12 cellular contexts compared by ENCODE assay signal in the genomic region with DNA sequence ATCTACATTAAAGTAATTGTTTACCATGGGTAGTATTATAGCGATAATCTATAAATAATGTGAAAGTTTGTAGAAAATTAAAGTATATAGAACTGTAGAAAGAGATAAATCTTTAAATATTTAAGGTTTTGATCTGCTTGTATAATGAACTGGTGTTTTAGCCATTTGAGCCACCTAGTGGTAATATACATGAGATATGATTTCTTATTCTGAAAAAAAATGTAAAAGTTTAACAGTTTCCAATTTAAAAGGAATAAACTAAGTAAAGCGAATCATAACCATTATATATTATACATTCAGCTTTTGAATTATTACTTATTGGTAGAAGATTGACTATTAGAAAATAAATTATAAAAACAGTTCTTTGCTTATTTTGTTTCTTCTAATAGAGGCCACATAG.
DNase-seq lines count a peak whose midpoint lies in the region; ATAC-seq and TF ChIP-seq lines count a peak whose summit lies in the region.
"Had no signal": no experiment of that assay in that cellular context is flagged by ENCODE, and none has a peak within 500 bp of the region (broad histone marks: within the 10 kb centered on the region; RNA-seq: fewer than 3 reads in every experiment).

No MANE protein-coding gene starts in this region.

- POLR2A ChIA-PET in A673 (lab: Charles Lee; ENCODE audit: low non-redundant PET) = no interaction called here

- DNase-seq in A673 (ENCODE audit: low spot score) (no peak), GM06990 (ENCODE audit: extremely low read depth, insufficient read length) (no peak), SW480 (ENCODE audit: low spot score) (peak; percentile 16), foreskin fibroblast (peak in 1 of 2 donors; percentile 14), NCI-H2081 treated with DMSO at 0.1 percent for 48 hours (lab: John Stamatoyannopoulos, UW) (no peak)
- no peak for DNase-seq in stimulated activated CD4-positive, alpha-beta T cell treated with anti-CD3 and anti-CD28 coated beads, Interleukin-15, amount 100 ng/mL, for 24 hours
- no peak for DNase-seq in activated CD4-positive, CD25-positive, alpha-beta regulatory T cell treated with anti-CD3 and anti-CD28 coated beads, Interleukin-2, amount 50 U/mL, for 72 hours
- DNase-seq: GF-D8, NCI-H524 had no signal

- no peaks in the 10 kb centered on the region for H3K9me3 ChIP-seq in A673 (ENCODE audit: low read depth, low read length, poor library complexity, severe bottlenecking)

- no peaks in the 10 kb centered on the region for H3K4me1 ChIP-seq in A673 (ENCODE audit: insufficient read depth, low read length, poor library complexity, severe bottlenecking)

- H3K4me3 ChIP-seq in A673 (ENCODE audit: low read depth, low read length, poor library complexity, severe bottlenecking) (no peak overlapping the region), GM06990 (replicated peaks; ENCODE audit: low read depth, low read length) (no peak overlapping the region), foreskin fibroblast (ENCODE audit: low read depth in 1 of 2, low read length in 2 of 2) (no peak overlapping the region)

- H3K36me3 ChIP-seq in A673 (ENCODE audit: insufficient read depth, low read length, poor library complexity, severe bottlenecking) (no peaks in the 10 kb centered on the region), GM06990 (ENCODE audit: control insufficient read depth, insufficient read depth, low read length) (no peaks in the 10 kb centered on the region)

- intact Hi-C loops in A673 (cut with micrococcal nuclease; ENCODE audit: unreplicated experiment) = loop anchor here (2.0 kb wide), 1 partner anchor 371 kb away; no protein-coding TSS in a partner anchor

- BruUV-seq in A673 (replicated peaks; lab: Mats Ljungman, UMichigan) = no TSS peak

- ATAC-seq in HG02981 (IDR thresholded peaks at IDR 0.05; ENCODE audit: unreplicated experiment) = no peak
- ATAC-seq: activated naive CD4-positive, alpha-beta T cell treated with anti-CD3 and anti-CD28 coated beads, Interleukin-2, amount 50 U/mL, for 72 hours; stimulated activated effector memory CD8-positive, alpha-beta T cell treated with anti-CD3 and anti-CD28 coated beads, Interleukin-12 subunit alpha, Interleukin-12 subunit beta, amount 100 ng/mL, for 72 hours had no signal

- TF ChIP-seq CTCF in A673 (conservative IDR thresholded peaks at IDR 0.05; ENCODE audit: low read depth, low read length) = peak; percentile 60
- TF ChIP-seq CTCF in GM06990 (IDR thresholded peaks at IDR 0.05; ENCODE audit: insufficient read depth, low read length, poor library complexity, severe bottlenecking) = peak; percentile 36
- TF ChIP-seq CTCF in foreskin fibroblast (IDR thresholded peaks at IDR 0.05; ENCODE audit: low read depth, low read length) = peak; percentile 20

- no peak overlapping the region for H3K27ac ChIP-seq in A673 (ENCODE audit: low read depth, low read length, poor library complexity, severe bottlenecking)

- CTCF ChIA-PET in A673 (lab: Charles Lee) = no interaction called here

- H3K27me3 ChIP-seq in A673 (replicated peaks; ENCODE audit: insufficient read depth, low read depth, low read length, poor library complexity) = no peaks in the 10 kb centered on the region
- H3K27me3 ChIP-seq in GM06990 (replicated peaks; ENCODE audit: control insufficient read depth, insufficient read depth, low read length) = no peaks in the 10 kb centered on the region; the same call in 1 of the 2 replicates
